Comparison of ENCODE assay signal across 22 cellular contexts in the genomic region with DNA sequence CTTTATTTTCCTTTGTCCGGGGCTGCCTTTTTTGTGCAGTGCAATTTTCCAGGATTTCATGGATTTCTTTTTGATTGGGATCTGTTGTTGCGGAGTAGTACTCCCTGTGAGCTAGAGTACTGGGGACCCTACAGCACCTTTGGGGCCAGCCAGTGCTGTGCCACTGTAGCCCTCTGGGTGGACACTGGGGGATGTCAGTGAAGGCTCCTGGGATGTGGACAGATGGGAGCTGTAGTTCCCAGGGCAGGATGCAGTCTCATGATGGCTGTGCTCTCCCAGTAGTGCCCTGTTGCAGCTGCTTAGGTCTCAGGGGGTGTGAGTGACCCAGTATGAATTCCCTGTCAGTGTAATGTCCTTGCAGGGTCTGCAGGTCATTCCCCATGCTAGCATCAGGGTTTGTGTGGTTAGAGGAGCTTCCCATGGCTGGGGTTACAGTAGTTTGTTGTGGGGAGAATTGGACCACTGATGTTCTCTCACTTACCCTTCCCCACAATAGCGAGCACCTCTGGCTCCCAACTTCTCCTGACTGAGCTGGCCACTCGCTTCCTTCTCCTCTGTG.
DNase-seq lines count a peak whose midpoint lies in the region; ATAC-seq, FAIRE-seq and TF ChIP-seq lines count a peak whose summit lies in the region.
"Had no signal": no experiment of that assay in that cellular context is flagged by ENCODE, and none has a peak within 500 bp of the region (broad histone marks: within the 10 kb centered on the region; RNA-seq: fewer than 3 reads in every experiment).

No MANE protein-coding gene starts in this region.

- H3K18ac ChIP-seq in H1 (ENCODE audit: extremely low read depth, low read length) (no peak overlapping the region), mesendoderm (ENCODE audit: low read length) (no peak overlapping the region)

- no peak overlapping the region for H3K27ac ChIP-seq in HepG2 (ENCODE audit: extremely low read length, insufficient read depth, low read length)
- H3K27ac ChIP-seq in right lobe of liver = no peak overlapping the region
- H3K27ac ChIP-seq in H1 (ENCODE audit: low read depth, low read length) = no peak overlapping the region
- no peak overlapping the region for H3K27ac ChIP-seq in mesendoderm (ENCODE audit: low read depth, low read length)
- H3K27ac ChIP-seq: BLaER1 treated with 17β-estradiol and CSF1 and Interleukin-3, amounts not matched to agents 10 nM and 100 nM; heart left ventricle; stomach had no signal

- H3K36me3 ChIP-seq in HepG2 (replicated peaks in 1 of 2; ENCODE audit: control insufficient read depth in 1 of 2, insufficient read depth in 2 of 2, low read length in 2 of 2) = no peaks in the 10 kb centered on the region
- no peaks in the 10 kb centered on the region for H3K36me3 ChIP-seq in right lobe of liver
- H3K36me3 ChIP-seq in H1 (ENCODE audit: control insufficient read depth in 2 of 4, insufficient read depth in 4 of 4, low read length in 3 of 4) = no peaks in the 10 kb centered on the region
- H3K36me3 ChIP-seq in mesendoderm (ENCODE audit: control insufficient read depth, insufficient read depth, low read length) = no peaks in the 10 kb centered on the region
- H3K36me3 ChIP-seq: BLaER1 treated with 17β-estradiol and CSF1 and Interleukin-3, amounts not matched to agents 10 nM and 100 nM; HAP-1; heart left ventricle; MG63; stomach had no signal

- TF ChIP-seq POLR2A in HepG2 (IDR thresholded peaks at IDR 0.05; ENCODE audit: insufficient read depth in 1 of 2, low read depth in 2 of 2, low read length in 2 of 2) (no peak), right lobe of liver (IDR thresholded peaks at IDR 0.05) (no peak), H1 (IDR thresholded peaks at IDR 0.05; ENCODE audit: control extremely low read depth in 1 of 2, low read depth in 2 of 2, low read length in 2 of 2) (no peak)

- H3K14ac ChIP-seq in H1 (ENCODE audit: insufficient read length) = no peak overlapping the region

- TF ChIP-seq RAD21 in HepG2 (CRISPR knock-in tag; IDR thresholded peaks at IDR 0.05) = no peak
- TF ChIP-seq RAD21 in H1 (IDR thresholded peaks at IDR 0.05 in 1 of 2, conservative IDR thresholded peaks at IDR 0.05 in 1 of 2; ENCODE audit: low read depth in 2 of 2, low read length in 2 of 2) = peak in 1 of 2 experiments; percentile 7; a peak in 1 of 4 replicates

- H3K27me3 ChIP-seq in HepG2 (ENCODE audit: control insufficient read depth in 1 of 2, insufficient read depth in 2 of 2, low read length in 2 of 2) (no peaks in the 10 kb centered on the region), right lobe of liver (no peaks in the 10 kb centered on the region), H1 (replicated peaks in 1 of 4; ENCODE audit: control insufficient read depth in 3 of 4, extremely low read depth in 1 of 4, insufficient read depth in 3 of 4, low read length in 3 of 4) (no peaks in the 10 kb centered on the region), mesendoderm (ENCODE audit: insufficient read depth, low read length, poor library complexity) (no peaks in the 10 kb centered on the region)
- H3K27me3 ChIP-seq: BLaER1 treated with 17β-estradiol and CSF1 and Interleukin-3, amounts not matched to agents 10 nM and 100 nM; heart left ventricle; MG63; stomach had no signal

- no peak for TF ChIP-seq EP300 in HepG2 (IDR thresholded peaks at IDR 0.05; ENCODE audit: low read depth in 2 of 2, low read length in 2 of 2)
- TF ChIP-seq EP300 in HepG2 (CRISPR knock-in tag; IDR thresholded peaks at IDR 0.05; ENCODE audit: borderline replicate concordance) = no peak
- no peak for TF ChIP-seq EP300 in H1 (IDR thresholded peaks at IDR 0.05; ENCODE audit: borderline replicate concordance in 1 of 2, low read depth in 2 of 2, low read length in 2 of 2)

- no peak overlapping the region for H3K56ac ChIP-seq in H1 (replicated peaks; ENCODE audit: insufficient read length, low read depth, low read length)
- no peak overlapping the region for H3K56ac ChIP-seq in mesendoderm (ENCODE audit: low read length)

- H2BK120ac ChIP-seq in H1 (replicated peaks; ENCODE audit: low read depth, low read length) (no peak overlapping the region), mesendoderm (ENCODE audit: low read depth, low read length) (no peak overlapping the region)

- H2BK20ac ChIP-seq in H1 (ENCODE audit: low read length) = no peak overlapping the region

- H3K23ac ChIP-seq in H1 (ENCODE audit: insufficient read length) = no peak overlapping the region
- H3K23ac ChIP-seq in mesendoderm (ENCODE audit: low read length) = no peak overlapping the region

- H4K20me1 ChIP-seq in HepG2 (ENCODE audit: insufficient read depth, low read length) (no peaks in the 10 kb centered on the region), H1 (replicated peaks in 1 of 2; ENCODE audit: control insufficient read depth in 1 of 2, insufficient read depth in 2 of 2, low read length in 2 of 2) (no peaks in the 10 kb centered on the region)
- H4K20me1 ChIP-seq: BLaER1 treated with 17β-estradiol and CSF1 and Interleukin-3, amounts not matched to agents 10 nM and 100 nM had no signal

- no peak overlapping the region for H3K4ac ChIP-seq in H1 (replicated peaks; ENCODE audit: insufficient read length, low read depth, low read length)
- no peak overlapping the region for H3K4ac ChIP-seq in mesendoderm (ENCODE audit: low read depth, low read length)

- no peak for TF ChIP-seq CTCF in HepG2 (CRISPR knock-in tag; IDR thresholded peaks at IDR 0.05)
- TF ChIP-seq CTCF in right lobe of liver (IDR thresholded peaks at IDR 0.05) = no peak
- peak; percentile 6 to 39 (median 32); a peak in 2 of 4 replicates for TF ChIP-seq CTCF in H1 (IDR thresholded peaks at IDR 0.05; ENCODE audit: control extremely low read depth in 1 of 3, insufficient read depth in 1 of 3, low read depth in 1 of 3, low read length in 3 of 3)

- no peak overlapping the region for H2BK12ac ChIP-seq in H1 (ENCODE audit: low read depth, low read length)

- CTCF ChIA-PET in HepG2 (lab: Yijun Ruan, JAX; ENCODE audit: low intra/inter-chr PET ratio, low total read pairs) (no interaction called here), H1 (lab: Charles Lee; ENCODE audit: partially characterized antibody) (interaction anchor here (0.6 to 3.1 kb wide), 5 partner anchors 9 to 1333 kb away, joined by 3 to 25 read pairs (median 3); no protein-coding TSS in a partner anchor)

- no peak overlapping the region for H3K4me2 ChIP-seq in HepG2 (ENCODE audit: low read depth, low read length)
- no peak overlapping the region for H3K4me2 ChIP-seq in H1 (ENCODE audit: insufficient read depth in 1 of 2, low read depth in 2 of 2, low read length in 2 of 2)
- no peak overlapping the region for H3K4me2 ChIP-seq in mesendoderm (ENCODE audit: low read length)
- H3K4me2 ChIP-seq: BLaER1 treated with 17β-estradiol and CSF1 and Interleukin-3, amounts not matched to agents 10 nM and 100 nM; smooth muscle cell had no signal

- no peaks in the 10 kb centered on the region for H3K4me1 ChIP-seq in HepG2 (ENCODE audit: insufficient read depth, low read length)
- H3K4me1 ChIP-seq in right lobe of liver = no peaks in the 10 kb centered on the region
- H3K4me1 ChIP-seq in H1 (replicated peaks in 1 of 4; ENCODE audit: control insufficient read depth in 3 of 4, insufficient read depth in 4 of 4, low read length in 3 of 4) = peaks cover 0 to 8% (median 3%) of the 10 kb centered on the region in 4 experiments; a peak in 3 of 7 replicates
- no peaks in the 10 kb centered on the region for H3K4me1 ChIP-seq in mesendoderm (ENCODE audit: control insufficient read depth, low read depth, low read length)
- H3K4me1 ChIP-seq: BLaER1 treated with 17β-estradiol and CSF1 and Interleukin-3, amounts not matched to agents 10 nM and 100 nM; HAP-1; heart left ventricle; stomach had no signal

- ATAC-seq in HepG2 (peak; percentile 90), right lobe of liver (no peak), GM18873 (IDR thresholded peaks at IDR 0.05; ENCODE audit: low FRiP score, unreplicated experiment) (no peak)

- H3K23me2 ChIP-seq in H1 (ENCODE audit: low read depth, low read length) = no peaks in the 10 kb centered on the region

- H3K79me2 ChIP-seq in HepG2 (ENCODE audit: insufficient read depth, low read length) = no peaks in the 10 kb centered on the region
- no peaks in the 10 kb centered on the region for H3K79me2 ChIP-seq in H1 (ENCODE audit: control insufficient read depth in 1 of 2, insufficient read depth in 2 of 2, low read length in 2 of 2)
- H3K79me2 ChIP-seq in mesendoderm (ENCODE audit: control insufficient read depth, insufficient read depth, low read length) = no peaks in the 10 kb centered on the region

- in situ Hi-C loops in HepG2 (cut with HindIII; ENCODE audit: extremely low pct_ligation_motif_present, low pct_unique_long_range_greater_than_20kb) = no loop called here

- FAIRE-seq in HepG2 (lab: Jason Lieb, UNC) = no peak
- no peak for FAIRE-seq in H1 (lab: Jason Lieb, UNC)
- FAIRE-seq: astrocyte, GM12891, urothelium cell line had no signal

- H2BK15ac ChIP-seq in H1 (ENCODE audit: low read length) (no peak overlapping the region), mesendoderm (replicated peaks; ENCODE audit: low read depth) (no peak overlapping the region)

- intact Hi-C loops in HepG2 (cut with micrococcal nuclease; ENCODE audit: unreplicated experiment) = loop anchor here (5.0 kb wide), 1 partner anchor 1991 kb away; no protein-coding TSS in a partner anchor
- intact Hi-C loops in right lobe of liver (cut with DNase I) = no loop called here

- POLR2A ChIA-PET in HepG2 (lab: Yijun Ruan, JAX) = no interaction called here
- POLR2A ChIA-PET in H1 (lab: Charles Lee; ENCODE audit: partially characterized antibody) = no interaction called here

- no peak for DNase-seq in HepG2 (ENCODE audit: low spot score)
- no peak for DNase-seq in right lobe of liver
- no peak for DNase-seq in H1 (ENCODE audit: low read depth in 1 of 2, low spot score in 2 of 2)
- peak; percentile 45 for DNase-seq in mesendoderm
- DNase-seq in COR-L47 (lab: John Stamatoyannopoulos, UW) = no peak
- no peak for DNase-seq in NCI-H1092 treated with DMSO at 0.1 percent for 48 hours (lab: John Stamatoyannopoulos, UW)
- DNase-seq in T1000 (lab: John Stamatoyannopoulos, UW) = no peak
- DNase-seq: activated CD4-positive, alpha-beta T cell treated with anti-CD3 and anti-CD28 coated beads, Interleukin-2, amount 50 U/mL, for 1 hour; activated effector memory CD4-positive, alpha-beta T cell treated with anti-CD3 and anti-CD28 coated beads, Interleukin-2, amount 50 U/mL, for 16 hours; DMS 273 treated with DMSO at 0.1 percent for 48 hours; heart left ventricle; MG63; NCI-H446; stimulated activated CD4-positive, alpha-beta T cell treated with anti-CD3 and anti-CD28 coated beads, Interleukin-4, amount 100 ng/mL, for 1 hour; stomach had no signal

- H4K8ac ChIP-seq in H1 (ENCODE audit: extremely low read depth, insufficient read depth, low read length) (peak overlapping the region; percentile 45; the same call in 1 of the 2 replicates), mesendoderm (ENCODE audit: low read depth, low read length) (no peak overlapping the region)

- WGBS in HepG2 (ENCODE audit: low lambda C conversion rate) = 20% methylated on average over 4 of the region's 4 CpGs
- WGBS in right lobe of liver (ENCODE audit: insufficient coverage, low coverage, low lambda C conversion rate, missing lambda C conversion rate) = 60% methylated on average over 1 of the region's 4 CpGs
- WGBS in H1 (ENCODE audit: extremely low coverage in 1 of 2, insufficient coverage in 1 of 2, insufficient read length in 1 of 2, insufficient replicate concordance in 2 of 2, low coverage in 1 of 2, low lambda C conversion rate in 2 of 2, missing lambda C conversion rate in 1 of 2), 2 experiments = 89% methylated on average over 4 of the region's 4 CpGs; no CpG with 5 or more reads in 1 of the 2 experiments
- no CpG with 5 or more reads among the region's 4 CpGs for WGBS in mesendoderm (ENCODE audit: extremely low coverage, insufficient coverage, low lambda C conversion rate)

- H4K5ac ChIP-seq in H1 (ENCODE audit: insufficient read length, low read depth, low read length) (no peak overlapping the region), mesendoderm (ENCODE audit: low read length) (no peak overlapping the region)

- H2AFZ ChIP-seq in HepG2 (ENCODE audit: low read length) (no peak overlapping the region), H1 (ENCODE audit: low read length) (peak overlapping the region; percentile 70)

- H4K91ac ChIP-seq in H1 (replicated peaks; ENCODE audit: insufficient read length, low read length) = no peak overlapping the region

- H2AK5ac ChIP-seq in H1 (ENCODE audit: low read depth, low read length) = no peak overlapping the region
- H2AK5ac ChIP-seq in mesendoderm (ENCODE audit: low read length) = no peak overlapping the region

- H3K79me1 ChIP-seq in H1 (ENCODE audit: low read depth, low read length) (no peaks in the 10 kb centered on the region), mesendoderm (ENCODE audit: low read length) (no peaks in the 10 kb centered on the region)

- H2BK5ac ChIP-seq in H1 (ENCODE audit: low read depth, low read length) (no peak overlapping the region), mesendoderm (ENCODE audit: low read length) (no peak overlapping the region)

- BruUV-seq in HepG2 (replicated peaks; lab: Mats Ljungman, UMichigan) = no TSS peak

- H3K4me3 ChIP-seq in HepG2 (replicated peaks in 1 of 3; ENCODE audit: insufficient read depth in 1 of 3, low read depth in 2 of 3, low read length in 3 of 3) (no peak overlapping the region), right lobe of liver (no peak overlapping the region), H1 (ENCODE audit: extremely low read depth in 1 of 4, insufficient read depth in 2 of 4, low read depth in 3 of 4, low read length in 4 of 4) (no peak overlapping the region), mesendoderm (ENCODE audit: low read length) (no peak overlapping the region)
- H3K4me3 ChIP-seq: BLaER1 treated with 17β-estradiol and CSF1 and Interleukin-3, amounts not matched to agents 10 nM and 100 nM; HAP-1; heart left ventricle; MG63; smooth muscle cell; stomach had no signal

- no peaks in the 10 kb centered on the region for H3K9me3 ChIP-seq in HepG2 (ENCODE audit: low read length)
- H3K9me3 ChIP-seq in right lobe of liver = peaks cover 0 to 7% (median 0%) of the 10 kb centered on the region in 4 donors
- H3K9me3 ChIP-seq in H1 (ENCODE audit: insufficient read depth in 2 of 2, low read depth in 1 of 2, low read length in 1 of 2) = no peaks in the 10 kb centered on the region
- H3K9me3 ChIP-seq: MG63 had no signal

- no peak overlapping the region for H3K9ac ChIP-seq in HepG2 (ENCODE audit: insufficient read depth, low read depth, low read length)
- no peak overlapping the region for H3K9ac ChIP-seq in H1 (replicated peaks in 1 of 4; ENCODE audit: extremely low read depth in 1 of 4, low read depth in 3 of 4, low read length in 3 of 4)
- H3K9ac ChIP-seq in mesendoderm (ENCODE audit: low read length) = no peak overlapping the region
- H3K9ac ChIP-seq: BLaER1 treated with 17β-estradiol and CSF1 and Interleukin-3, amounts not matched to agents 10 nM and 100 nM had no signal

Comparison
In these comparisons a context has a peak if more than half of its experiments do, and no peak if none do; other contexts are left out.
1. CTCF ChIP-seq: peak in H1 (3 of 3); none in HepG2 (single experiment) and right lobe of liver (0 of 4).
2. Of the 41 proteins assayed by ChIP-seq in both HepG2 and H1: peak only in HepG2: none; only in H1: CTCF and TAF1; in both: none; in neither: 38; mixed calls (peak in some experiments, not most) for 1.